Comparison of ENCODE assay signal across 21 cellular contexts in genomic region chr2:31231571-31232287, GRCh38. TPM values are rescaled to one million over a fixed set of nuclear protein-coding genes. Genes with fewer than 3 reads are reported as not detected.
"Had no signal": no experiment of that assay in that cellular context is flagged by ENCODE, and none has a peak within 500 bp of the region (broad histone marks: within the 10 kb centered on the region; RNA-seq: fewer than 3 reads in every experiment).

No MANE protein-coding gene starts in this region.

- ATAC-seq: activated CD4-positive, CD25-positive, alpha-beta regulatory T cell treated with anti-CD3 and anti-CD28 coated beads, Interleukin-2, amount 50 U/mL, for 24 hours; activated CD8-positive, alpha-beta T cell treated with anti-CD3 and anti-CD28 coated beads for 36 hours; body of pancreas; esophagus mucosa; left colon; lower lobe of right lung; naive thymus-derived CD8-positive, alpha-beta T cell; stimulated activated naive CD8-positive, alpha-beta T cell treated with anti-CD3 and anti-CD28 coated beads, Interleukin-15, Interleukin-2, amounts not matched to agents 100 U/mL and 50 U/mL, for 24 hours; T-helper 17 cell had no signal

- H3K27ac Mint-ChIP-seq: activated CD4-positive, alpha-beta T cell treated with anti-CD3 and anti-CD28 coated beads, Interleukin-2, amount 10 ng/mL, durations not matched to agents 24 days and 14 days; activated CD8-positive, alpha-beta T cell treated with anti-CD3 and anti-CD28 coated beads for 36 hours; activated naive CD4-positive, alpha-beta T cell treated with anti-CD3 and anti-CD28 coated beads, Interleukin-2, amount 50 U/mL, for 24 hours; mesothelial cell of epicardium; naive thymus-derived CD8-positive, alpha-beta T cell; T-helper 17 cell had no signal

- H3K9me3 Mint-ChIP-seq: activated CD4-positive, alpha-beta T cell treated with anti-CD3 and anti-CD28 coated beads, Interleukin-2, amount 10 ng/mL, durations not matched to agents 24 days and 14 days; activated CD8-positive, alpha-beta T cell treated with anti-CD3 and anti-CD28 coated beads for 36 hours; activated naive CD4-positive, alpha-beta T cell treated with anti-CD3 and anti-CD28 coated beads, Interleukin-2, amount 50 U/mL, for 24 hours; mesothelial cell of epicardium; naive thymus-derived CD8-positive, alpha-beta T cell had no signal

- H3K36me3 ChIP-seq: lower lobe of right lung, prostate gland had no signal

- H3K4me3 ChIP-seq: body of pancreas, lower lobe of right lung, prostate gland had no signal

- H3K27me3 ChIP-seq: body of pancreas had no signal

- H3K27me3 Mint-ChIP-seq: activated CD8-positive, alpha-beta T cell treated with anti-CD3 and anti-CD28 coated beads for 36 hours had no signal

- H3K9me3 ChIP-seq: body of pancreas, lower lobe of right lung, prostate gland had no signal

- DNase-seq: activated CD4-positive, alpha-beta T cell treated with anti-CD3 and anti-CD28 coated beads, Interleukin-2, amount 10 ng/mL, durations not matched to agents 24 days and 14 days; activated CD8-positive, alpha-beta T cell treated with anti-CD3 and anti-CD28 coated beads for 36 hours; activated gamma-delta T cell treated with Interleukin-2 at 50 U/mL for 16 hours; activated T-cell treated with anti-CD3 and anti-CD28 coated beads, Interleukin-2, amount 50 U/mL, for 1 hour; anterior cingulate cortex; body of pancreas; caudate nucleus; effector memory CD4-positive, alpha-beta T cell; glutamatergic neuron; left colon; lower lobe of right lung; naive thymus-derived CD8-positive, alpha-beta T cell; stimulated activated CD4-positive, alpha-beta T cell treated with anti-CD3 and anti-CD28 coated beads, Interleukin-4, amount 100 ng/mL, for 4 hours; stimulated activated naive CD8-positive, alpha-beta T cell treated with anti-CD3 and anti-CD28 coated beads, Interleukin-15, Interleukin-2, amounts not matched to agents 100 U/mL and 50 U/mL, for 24 hours; SW 1271; T-helper 17 cell had no signal

- H3K27ac ChIP-seq: body of pancreas, lower lobe of right lung, prostate gland had no signal

- H3K4me3 Mint-ChIP-seq: activated CD4-positive, alpha-beta T cell treated with anti-CD3 and anti-CD28 coated beads, Interleukin-2, amount 10 ng/mL, durations not matched to agents 24 days and 14 days; activated CD8-positive, alpha-beta T cell treated with anti-CD3 and anti-CD28 coated beads for 36 hours; activated naive CD4-positive, alpha-beta T cell treated with anti-CD3 and anti-CD28 coated beads, Interleukin-2, amount 50 U/mL, for 24 hours; mesothelial cell of epicardium; T-helper 17 cell had no signal

- H3K36me3 Mint-ChIP-seq: activated naive CD4-positive, alpha-beta T cell treated with anti-CD3 and anti-CD28 coated beads, Interleukin-2, amount 50 U/mL, for 24 hours; mesothelial cell of epicardium; naive thymus-derived CD8-positive, alpha-beta T cell had no signal

RNA-seq across cellular contexts. Expression of gene CAPN14, which starts 14.4 kb away (rescaled TPM):
- total RNA-seq: body of pancreas had no signal
